Comparison of ENCODE assay signal across 5 cellular contexts in genomic region chrY:24630528-24631246, GRCh38. TPM values are rescaled to one million over a fixed set of nuclear protein-coding genes. Genes with fewer than 3 reads are reported as not detected.
"Had no signal": no experiment of that assay in that cellular context is flagged by ENCODE, and none has a peak within 500 bp of the region (broad histone marks: within the 10 kb centered on the region; RNA-seq: fewer than 3 reads in every experiment).

No MANE protein-coding gene starts in this region.

RNA-seq across cellular contexts. Expression of gene BPY2B, which starts 12.9 kb away (rescaled TPM):
- total RNA-seq: HepG2, HT-29, HT1080, IMR-90, K562 had no signal
